ENCODE assay signal across 1 cellular context in genomic region chr12:94994312-94994711, GRCh38.
TF ChIP-seq lines count a peak whose summit lies in the region.

No MANE protein-coding gene starts in this region.

TF ChIP-seq in HEK293, 187 proteins besides CTCF, POLR2A, EP300 and RAD21 (continued from another document):
- no peak for TF ChIP-seq YY2 (tag by site-specific recombination; IDR thresholded peaks at IDR 0.05)
- TF ChIP-seq YY1 (tag by site-specific recombination; IDR thresholded peaks at IDR 0.05) = no peak
- TF ChIP-seq GLIS1 (tag by site-specific recombination; IDR thresholded peaks at IDR 0.05) = 0 out of 2 replicates have a peak, but pooled peaks have one; percentile 39
- no peak for TF ChIP-seq ZNF623 (tag by site-specific recombination; IDR thresholded peaks at IDR 0.05)
- TF ChIP-seq ZNF202 (tag by site-specific recombination; IDR thresholded peaks at IDR 0.05; ENCODE audit: borderline replicate concordance) = no peak
- TF ChIP-seq ZNF76 (tag by site-specific recombination; IDR thresholded peaks at IDR 0.05; ENCODE audit: borderline replicate concordance, low read depth) = no peak
- no peak for TF ChIP-seq ZNF23 (tag by site-specific recombination; IDR thresholded peaks at IDR 0.05; ENCODE audit: borderline replicate concordance)
- no peak for TF ChIP-seq ZNF529 (tag by site-specific recombination; IDR thresholded peaks at IDR 0.05; ENCODE audit: insufficient replicate concordance)
- TF ChIP-seq ZNF514 (tag by site-specific recombination; IDR thresholded peaks at IDR 0.05) = no peak
